Comparison of ENCODE assay signal across 8 cellular contexts in the genomic region with DNA sequence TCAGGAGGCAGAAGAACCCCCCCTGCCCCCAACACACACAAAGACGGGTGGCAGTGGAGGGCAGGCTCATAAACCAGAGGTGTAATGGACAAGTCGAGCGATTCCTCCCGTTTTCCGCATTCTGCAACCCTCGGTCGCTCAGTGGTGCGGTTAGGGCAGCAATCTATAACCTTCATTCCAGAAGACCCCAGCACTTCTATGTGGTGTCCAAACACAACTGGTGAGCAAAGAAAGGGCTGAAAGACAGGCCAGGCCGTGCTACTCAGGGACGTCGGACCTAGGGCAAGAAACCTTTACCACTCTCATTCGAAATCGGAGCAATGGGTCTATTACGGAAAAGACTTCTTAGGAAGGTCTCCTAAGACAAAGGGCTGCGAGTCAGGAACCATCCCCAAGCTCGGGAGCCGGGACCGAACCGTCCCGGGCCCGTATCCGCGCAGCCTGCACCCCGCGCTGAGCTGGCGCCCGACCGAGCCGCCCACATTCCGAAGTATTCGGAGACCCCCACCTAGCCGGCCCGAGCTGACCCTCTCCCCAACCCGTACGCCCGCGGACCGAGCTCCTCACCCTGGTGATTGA. TPM values are rescaled to one million over a fixed set of nuclear protein-coding genes. Genes with fewer than 3 reads are reported as not detected.
A peak's percentile ranks its signal among the peaks of the same experiment; 100 is the strongest.
DNase-seq lines count a peak whose midpoint lies in the region; ATAC-seq and TF ChIP-seq lines count a peak whose summit lies in the region.

No MANE protein-coding gene starts in this region.

- TF ChIP-seq CTCF in AG09309 (IDR thresholded peaks at IDR 0.05; ENCODE audit: control insufficient read depth, insufficient read depth, low read depth, low read length, missing control alignments), result no peak

- H3K4me3 ChIP-seq in AG09309 (ENCODE audit: control insufficient read depth, low read depth, low read length), result peak overlapping the region; percentile 81

- DNase-seq in AG09309 (ENCODE audit: low read depth) (no peak), T follicular helper cell (ENCODE audit: low read depth) (peak; percentile 6), cerebellum (ENCODE audit: low spot score) (peak; percentile 15), left lobe of liver (ENCODE audit: low spot score) (peak; percentile 54), GF-D8 (lab: John Stamatoyannopoulos, UW) (no peak)
- DNase-seq in stimulated activated naive CD4-positive, alpha-beta T cell treated with Interleukin-2 at 50 U/mL for 16 hours (lab: John Stamatoyannopoulos, UW), result peak; percentile 5

- ATAC-seq in GM18867 (IDR thresholded peaks at IDR 0.05; ENCODE audit: unreplicated experiment), result peak; percentile 18
- ATAC-seq in HG03095 (IDR thresholded peaks at IDR 0.05; ENCODE audit: unreplicated experiment), result peak; percentile 16
- ATAC-seq in left lobe of liver, result peak; percentile 27

RNA-seq across cellular contexts. Expression of gene ARL5A, which starts 0.6 kb away (rescaled TPM):
- total RNA-seq in cerebellum (61.3 TPM), left lobe of liver (21.1 TPM)

Comparison
In these comparisons a context has a peak if more than half of its experiments do, and no peak if none do; other contexts are left out.
1. DNase-seq: peak in T follicular helper cell (single experiment), cerebellum (single experiment), left lobe of liver (single experiment) and stimulated activated naive CD4-positive, alpha-beta T cell treated with Interleukin-2 at 50 U/mL for 16 hours (single experiment); none in AG09309 (single experiment) and GF-D8 (single experiment).
2. Peak in every context shown above with its lines, with median percentiles within 50 percentile points of each other: ATAC-seq.